In genomic region chr11:96741068-96741467, GRCh38 we compare ENCODE assay signal across 25 cellular contexts.
DNase-seq lines count a peak whose midpoint lies in the region; ATAC-seq and TF ChIP-seq lines count a peak whose summit lies in the region.
"Had no signal": no experiment of that assay in that cellular context is flagged by ENCODE, and none has a peak within 500 bp of the region (broad histone marks: within the 10 kb centered on the region; RNA-seq: fewer than 3 reads in every experiment).

No MANE protein-coding gene starts in this region.

- H3K4me3 Mint-ChIP-seq in HFFc6: no peak overlapping the region
- H3K4me3 Mint-ChIP-seq: endodermal cell, IgD-negative memory B cell, naive B cell had no signal

- in situ Hi-C loops in astrocyte of the spinal cord (cut with HindIII; ENCODE audit: low sequenced_read_pairs): no loop called here

- ATAC-seq in HG02884 (IDR thresholded peaks at IDR 0.05; ENCODE audit: unreplicated experiment): no peak

- no peak overlapping the region for H3K27ac Mint-ChIP-seq in HFFc6
- H3K27ac Mint-ChIP-seq: endodermal cell, IgD-negative memory B cell, naive B cell had no signal

- H3K4me3 ChIP-seq in AG09309 (ENCODE audit: control insufficient read depth, low read depth, low read length) (no peak overlapping the region), astrocyte of the spinal cord (ENCODE audit: low read depth, low read length) (no peak overlapping the region)
- H3K4me3 ChIP-seq: breast epithelium, esophagus muscularis mucosa, smooth muscle cell, suprapubic skin had no signal

- peak; percentile 8 for DNase-seq in AG09309 (ENCODE audit: low read depth)
- peak; percentile 34 for DNase-seq in HFFc6
- peak; percentile 29 for DNase-seq in astrocyte of the spinal cord (ENCODE audit: low read depth, low spot score)
- DNase-seq in iris pigment epithelial cell (ENCODE audit: low read depth): peak; percentile 43
- DNase-seq in activated CD4-positive, CD25-positive, alpha-beta regulatory T cell treated with anti-CD3 and anti-CD28 coated beads, Interleukin-2, amount 50 U/mL, for 72 hours: no peak
- no peak for DNase-seq in T-helper 1 cell
- DNase-seq: activated CD4-positive, alpha-beta T cell treated with anti-CD3 and anti-CD28 coated beads for 1 hour; activated T-cell treated with anti-CD3 and anti-CD28 coated beads, Interleukin-2, amount 50 U/mL, for 1 hour; cortex of kidney; endodermal cell; glutamatergic neuron; H7; left cardiac atrium; naive B cell; NCI-H2081; NCI-H446; nucleus accumbens; SHP77 treated with DMSO at 0.1 percent for 48 hours; stimulated activated CD4-positive, alpha-beta T cell treated with anti-CD3 and anti-CD28 coated beads, Interleukin-2, amount 100 ng/mL, for 24 hours had no signal

- H3K36me3 Mint-ChIP-seq in HFFc6 (ENCODE audit: low read depth): no peaks in the 10 kb centered on the region
- H3K36me3 Mint-ChIP-seq: IgD-negative memory B cell, naive B cell had no signal

- H3K27me3 Mint-ChIP-seq in HFFc6 (ENCODE audit: insufficient read depth): peaks cover 2% of the 10 kb centered on the region; the same call in 1 of the 2 replicates
- H3K27me3 Mint-ChIP-seq: IgD-negative memory B cell, naive B cell had no signal

- peaks cover 36% of the 10 kb centered on the region for H3K4me1 Mint-ChIP-seq in HFFc6 (ENCODE audit: low read depth)
- H3K4me1 Mint-ChIP-seq: endodermal cell, naive B cell had no signal

- TF ChIP-seq CTCF in AG09309 (IDR thresholded peaks at IDR 0.05; ENCODE audit: control insufficient read depth, insufficient read depth, low read depth, low read length, missing control alignments) (no peak), HFFc6 (IDR thresholded peaks at IDR 0.05) (no peak), astrocyte of the spinal cord (IDR thresholded peaks at IDR 0.05; ENCODE audit: low read depth, low read length) (no peak)

- H3K9me3 Mint-ChIP-seq in HFFc6: no peaks in the 10 kb centered on the region

Comparison
In these comparisons a context has a peak if more than half of its experiments do, and no peak if none do; other contexts are left out.
1. DNase-seq: peak in AG09309 (single experiment), HFFc6 (single experiment), astrocyte of the spinal cord (single experiment) and iris pigment epithelial cell (single experiment); none in activated CD4-positive, CD25-positive, alpha-beta regulatory T cell treated with anti-CD3 and anti-CD28 coated beads, Interleukin-2, amount 50 U/mL, for 72 hours (single experiment) and T-helper 1 cell (0 of 5).